In the genomic region with DNA sequence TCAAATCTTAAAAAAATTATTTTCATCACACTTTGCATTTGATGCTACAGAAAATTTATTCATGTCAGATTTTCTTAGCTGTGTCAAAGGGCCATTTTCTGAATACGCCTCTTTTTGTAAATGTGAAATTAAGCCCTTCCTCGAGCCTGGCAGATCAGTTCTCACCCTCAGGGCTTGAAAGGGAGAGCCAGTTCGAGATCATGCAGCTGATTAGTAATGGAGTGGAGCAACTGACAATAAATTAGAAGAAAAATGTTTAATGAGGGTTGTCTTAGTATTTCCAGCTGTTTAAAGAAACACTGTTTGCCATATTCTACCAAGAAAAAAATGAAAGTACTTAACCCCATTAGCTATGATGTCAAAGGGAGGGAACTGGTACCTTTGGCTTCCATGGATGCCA, we compare ENCODE assay signal across 21 cellular contexts. TPM values are rescaled to one million over a fixed set of nuclear protein-coding genes. Genes with fewer than 3 reads are reported as not detected.
"Had no signal": no experiment of that assay in that cellular context is flagged by ENCODE, and none has a peak within 500 bp of the region (broad histone marks: within the 10 kb centered on the region; RNA-seq: fewer than 3 reads in every experiment).

No MANE protein-coding gene starts in this region.

- H3K4me3 ChIP-seq: coronary artery, left ventricle myocardium inferior, lower lobe of right lung, neural progenitor cell, ovary, right atrium auricular region, sigmoid colon, skin epidermis, stomach, thyroid gland had no signal

- H3K4me1 ChIP-seq: lower lobe of right lung, neural progenitor cell, stomach had no signal

- H3K36me3 ChIP-seq: lower lobe of right lung, neural progenitor cell, ovary, right atrium auricular region, thyroid gland had no signal

- DNase-seq: effector CD4-positive, alpha-beta T cell; endodermal cell; immature natural killer cell; left ventricle myocardium inferior; lower lobe of right lung; mesenchymal stem cell; midbrain; nucleus accumbens; ovary; sigmoid colon; stimulated activated CD4-positive, alpha-beta T cell treated with anti-CD3 and anti-CD28 coated beads, Interleukin-2, amount 100 ng/mL, for 24 hours; stimulated activated CD4-positive, alpha-beta T cell treated with anti-CD3 and anti-CD28 coated beads, Interleukin-4, amount 100 ng/mL, for 4 hours; stimulated activated naive B cell treated with anti-CD40 and anti-IgM and Interleukin-4, amounts not matched to agents 10 μg/mL and 1 μg/mL and 100 μg/mL, for 72 hours; stomach; thyroid gland had no signal

- H3K27me3 ChIP-seq: neural progenitor cell, ovary, right atrium auricular region, sigmoid colon, stomach, thyroid gland had no signal

- ATAC-seq: esophagus mucosa; lower lobe of right lung; natural killer cell treated with Interleukin-12 subunit alpha and Interleukin-12 subunit beta and Interleukin-15 and Interleukin-18, amount 100 ng/mL, for 72 hours; stimulated activated naive B cell treated with anti-CD40 and anti-IgM and Interleukin-4, amounts not matched to agents 10 μg/mL and 1 μg/mL and 100 μg/mL, for 72 hours had no signal

- H3K9me3 ChIP-seq: lower lobe of right lung, ovary, thyroid gland had no signal

- H3K27ac ChIP-seq: coronary artery, left ventricle myocardium inferior, lower lobe of right lung, neural progenitor cell, ovary, right atrium auricular region, sigmoid colon, skin epidermis, stomach, thyroid gland had no signal

RNA-seq across cellular contexts. Expression of a gene that starts 28.7 kb away (rescaled TPM):
- total RNA-seq: natural killer cell treated with Interleukin-12 subunit alpha and Interleukin-12 subunit beta and Interleukin-15 and Interleukin-18, amount 100 ng/mL, for 72 hours had no signal
